Comparison of ENCODE assay signal across 8 cellular contexts in the genomic region with DNA sequence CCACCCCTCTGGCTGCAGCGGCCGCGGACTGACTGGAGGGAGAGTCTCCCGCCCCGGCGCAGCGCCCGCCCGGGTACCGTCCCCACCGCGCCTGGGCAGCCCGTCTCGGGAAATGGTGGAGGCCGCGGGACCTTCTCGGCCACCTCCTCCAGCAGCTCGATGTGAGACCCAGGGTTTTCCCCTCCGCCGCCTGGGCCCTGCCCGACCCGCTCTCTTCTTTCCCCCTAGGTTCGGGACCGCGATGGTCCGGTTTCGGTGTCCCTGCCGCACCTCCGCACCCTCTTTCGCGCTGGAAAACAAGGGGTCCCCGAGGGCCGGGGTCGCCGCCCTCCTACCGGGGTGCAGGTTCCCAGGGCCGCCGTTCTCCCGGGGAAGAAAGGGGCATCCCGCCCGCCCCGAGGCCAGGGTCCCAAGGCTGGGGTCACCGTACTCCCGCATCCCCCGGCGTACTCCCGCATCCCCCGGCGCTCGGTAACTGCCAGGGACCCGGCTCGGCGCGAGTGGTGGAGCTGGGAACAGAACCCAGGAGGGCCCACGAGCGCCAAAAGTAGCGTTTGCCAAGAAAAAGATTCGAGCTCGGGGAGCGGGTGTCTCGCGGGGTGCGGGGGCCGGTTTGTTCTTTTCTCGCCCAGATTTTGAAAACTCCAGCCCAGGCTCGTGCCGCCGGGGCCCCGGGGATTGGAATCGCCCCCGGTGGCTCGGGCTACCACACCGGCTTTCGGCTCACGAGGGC. TPM values are rescaled to one million over a fixed set of nuclear protein-coding genes. Genes with fewer than 3 reads are reported as not detected.
DNase-seq lines count a peak whose midpoint lies in the region; ATAC-seq lines count a peak whose summit lies in the region.

No MANE protein-coding gene starts in this region.

- H3K9ac ChIP-seq in iPS-18a (ENCODE audit: low read length) (peak overlapping the region; percentile 50), skeletal muscle satellite cell (ENCODE audit: low read depth, low read length) (peak overlapping the region; percentile 99)

- H3K27ac ChIP-seq in angular gyrus (ENCODE audit: low read depth, low read length) (peak overlapping the region; percentile 40), iPS-18a (ENCODE audit: low read length) (no peak overlapping the region)

- ATAC-seq in HG03342 (IDR thresholded peaks at IDR 0.05; ENCODE audit: unreplicated experiment) = no peak

- H3K36me3 ChIP-seq in iPS-18a (ENCODE audit: control insufficient read depth, low read depth, low read length) (no peaks in the 10 kb centered on the region), skeletal muscle satellite cell (ENCODE audit: insufficient read depth, low read length) (peaks cover 6% of the 10 kb centered on the region)

- H3K4me1 ChIP-seq in iPS-18a (ENCODE audit: control insufficient read depth, low read depth, low read length) = peaks cover 28% of the 10 kb centered on the region
- H3K4me1 ChIP-seq in skeletal muscle satellite cell (ENCODE audit: control insufficient read depth, insufficient read depth, low read length) = peaks cover 21% of the 10 kb centered on the region

- no peaks in the 10 kb centered on the region for H3K9me3 ChIP-seq in iPS-18a (ENCODE audit: control insufficient read depth, low read depth, low read length)
- no peaks in the 10 kb centered on the region for H3K9me3 ChIP-seq in skeletal muscle satellite cell (replicated peaks; ENCODE audit: low read length)

- DNase-seq in activated CD8-positive, alpha-beta memory T cell treated with anti-CD3 and anti-CD28 coated beads for 24 hours = peak; percentile 67
- DNase-seq in activated CD8-positive, alpha-beta memory T cell treated with anti-CD3 and anti-CD28 coated beads, Interleukin-2, amount 50 U/mL, for 4 hours = no peak
- DNase-seq in NCI-H2171 (lab: John Stamatoyannopoulos, UW) (no peak), islet precursor cell (no peak)

- peak overlapping the region; percentile 87 for H3K4me2 ChIP-seq in skeletal muscle satellite cell (ENCODE audit: low read length)

- peaks cover 79% of the 10 kb centered on the region for H3K27me3 ChIP-seq in iPS-18a (ENCODE audit: control insufficient read depth, insufficient read depth, low read length)
- H3K27me3 ChIP-seq in skeletal muscle satellite cell (ENCODE audit: control insufficient read depth, insufficient read depth, low read length) = no peaks in the 10 kb centered on the region

- H3K4me3 ChIP-seq in iPS-18a (ENCODE audit: low read length) (peak overlapping the region; percentile 53), skeletal muscle satellite cell (ENCODE audit: low read length) (peak overlapping the region; percentile 97)

RNA-seq across cellular contexts. Expression of a gene that starts 3.4 kb away (rescaled TPM):
- total RNA-seq in skeletal muscle satellite cell (2012; rRNA removed) = 40.8 and 49.7 TPM in 2 replicates
